In genomic region chr13:97627566-97627965, GRCh38 we compare ENCODE assay signal across 8 cellular contexts.
A peak's percentile ranks its signal among the peaks of the same experiment; 100 is the strongest.
DNase-seq lines count a peak whose midpoint lies in the region; ATAC-seq and TF ChIP-seq lines count a peak whose summit lies in the region.

No MANE protein-coding gene starts in this region.

- CTCF ChIA-PET in Calu3 (lab: Charles Lee), result no interaction called here

- intact Hi-C loops in Calu3 (cut with micrococcal nuclease; ENCODE audit: unreplicated experiment), result no loop called here
- intact Hi-C loops in mucosa of descending colon (cut with DNase I, micrococcal nuclease), result no loop called here

- peak; percentile 4 for DNase-seq in Calu3
- DNase-seq in NCI-H187 (lab: John Stamatoyannopoulos, UW), result peak; percentile 54 to 79
- peak; percentile 5 for DNase-seq in cerebellar cortex (ENCODE audit: low spot score)
- DNase-seq in mucosa of descending colon, result peak in 1 of 3 donors; percentile 28
- DNase-seq in amygdala (lab: John Stamatoyannopoulos, UW), result no peak

- no peak overlapping the region for H3K4me3 ChIP-seq in mucosa of descending colon

- ATAC-seq in mucosa of descending colon, result peak; percentile 23
- no peak for ATAC-seq in HG03039 (IDR thresholded peaks at IDR 0.05; ENCODE audit: unreplicated experiment)
- no peak for ATAC-seq in HG02852 (IDR thresholded peaks at IDR 0.05; ENCODE audit: unreplicated experiment)
- no peak for ATAC-seq in GM21723 (IDR thresholded peaks at IDR 0.05; ENCODE audit: unreplicated experiment)

- no peaks in the 10 kb centered on the region for H3K9me3 Mint-ChIP-seq in Calu3 (ENCODE audit: low read depth, unreplicated experiment)

- H3K36me3 Mint-ChIP-seq in Calu3 (ENCODE audit: insufficient read depth, unreplicated experiment), result no peaks in the 10 kb centered on the region

- no peak overlapping the region for H3K4me3 Mint-ChIP-seq in Calu3 (ENCODE audit: low read depth, unreplicated experiment)

- BruUV-seq in Calu3 (replicated peaks; lab: Mats Ljungman, UMichigan), result no TSS peak

- no peak overlapping the region for H3K27ac Mint-ChIP-seq in Calu3 (ENCODE audit: unreplicated experiment)

- no peaks in the 10 kb centered on the region for H3K27me3 Mint-ChIP-seq in Calu3 (ENCODE audit: unreplicated experiment)

- H3K4me1 Mint-ChIP-seq in Calu3 (ENCODE audit: low read depth, unreplicated experiment), result no peaks in the 10 kb centered on the region

- TF ChIP-seq CTCF in Calu3 (IDR thresholded peaks at IDR 0.05; ENCODE audit: unreplicated experiment) (no peak), mucosa of descending colon (IDR thresholded peaks at IDR 0.05) (no peak)

- H3K9me3 ChIP-seq in mucosa of descending colon, result no peaks in the 10 kb centered on the region

- H3K4me1 ChIP-seq in mucosa of descending colon (ENCODE audit: low read depth), result no peaks in the 10 kb centered on the region

- H3K36me3 ChIP-seq in mucosa of descending colon (ENCODE audit: low read depth), result no peaks in the 10 kb centered on the region

Comparison
In these comparisons a context has a peak if more than half of its experiments do, and no peak if none do; other contexts are left out.
1. DNase-seq: peak in Calu3 (single experiment), NCI-H187 (2 of 2) and cerebellar cortex (single experiment); none in amygdala (0 of 56).